Comparison of ENCODE assay signal across 14 cellular contexts in the genomic region with DNA sequence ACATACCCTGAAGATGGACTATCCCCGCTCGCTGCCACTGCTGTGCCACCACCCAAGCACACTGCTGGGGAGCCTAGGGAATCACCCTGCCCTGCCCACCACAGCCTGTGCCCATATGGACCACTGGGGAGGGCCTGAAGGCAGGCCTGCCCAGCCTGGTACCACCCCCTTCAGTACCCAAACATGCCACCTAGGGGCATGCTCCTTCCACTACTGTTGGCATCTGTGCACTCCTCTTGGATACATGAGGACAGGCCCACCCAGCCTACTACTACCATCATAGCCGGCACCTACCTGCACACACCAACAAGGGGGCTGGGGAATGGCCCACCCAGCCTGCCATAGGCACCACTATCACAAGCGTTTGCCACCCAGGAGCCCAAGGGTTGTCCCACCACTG. TPM values are rescaled to one million over a fixed set of nuclear protein-coding genes. Genes with fewer than 3 reads are reported as not detected.
DNase-seq lines count a peak whose midpoint lies in the region; ATAC-seq and TF ChIP-seq lines count a peak whose summit lies in the region.
"Had no signal": no experiment of that assay in that cellular context is flagged by ENCODE, and none has a peak within 500 bp of the region (broad histone marks: within the 10 kb centered on the region; RNA-seq: fewer than 3 reads in every experiment).

No MANE protein-coding gene starts in this region.

- no peak overlapping the region for H3K27ac ChIP-seq in dorsolateral prefrontal cortex
- H3K27ac ChIP-seq: RWPE1 had no signal

- peaks cover 8% of the 10 kb centered on the region for H3K27me3 Mint-ChIP-seq in T-helper 2 cell treated with Interferon-gamma antibody and Interleukin-4, amounts not matched to agents 5 μg/mL and 100 μg/mL, for 36 hours (ENCODE audit: low read depth)
- H3K27me3 Mint-ChIP-seq: CD4-positive, CD25-positive, alpha-beta regulatory T cell had no signal

- intact Hi-C loops in dorsolateral prefrontal cortex (cut with DNase I) = no loop called here

- H3K27ac Mint-ChIP-seq in T-helper 2 cell treated with Interferon-gamma antibody and Interleukin-4, amounts not matched to agents 5 μg/mL and 100 μg/mL, for 36 hours = no peak overlapping the region
- H3K27ac Mint-ChIP-seq: CD4-positive, CD25-positive, alpha-beta regulatory T cell had no signal

- no peak for TF ChIP-seq CTCF in dorsolateral prefrontal cortex (IDR thresholded peaks at IDR 0.05 in 54 of 56, conservative IDR thresholded peaks at IDR 0.05 in 2 of 56; ENCODE audit: low read depth in 1 of 56, partially characterized antibody in 56 of 56)

- H3K4me3 ChIP-seq in dorsolateral prefrontal cortex = no peak overlapping the region

- no peaks in the 10 kb centered on the region for H3K4me1 Mint-ChIP-seq in T-helper 2 cell treated with Interferon-gamma antibody and Interleukin-4, amounts not matched to agents 5 μg/mL and 100 μg/mL, for 36 hours (ENCODE audit: low read depth)
- H3K4me1 Mint-ChIP-seq: CD4-positive, CD25-positive, alpha-beta regulatory T cell had no signal

- peaks cover 0 to 49% (median 10%) of the 10 kb centered on the region in 45 donors for H3K27me3 ChIP-seq in dorsolateral prefrontal cortex

- ATAC-seq in GM19372 (IDR thresholded peaks at IDR 0.05; ENCODE audit: low read depth, unreplicated experiment) (peak; percentile 88), HG03175 (IDR thresholded peaks at IDR 0.05; ENCODE audit: unreplicated experiment) (peak; percentile 94), GM21529 (IDR thresholded peaks at IDR 0.05; ENCODE audit: unreplicated experiment) (no peak)
- ATAC-seq: esophagus mucosa, left cardiac atrium had no signal

- DNase-seq in T-helper 2 cell treated with Interferon-gamma antibody and Interleukin-4, amounts not matched to agents 5 μg/mL and 100 μg/mL, for 36 hours (ENCODE audit: low spot score) = peak; percentile 29
- DNase-seq in T-helper 2 cell = no peak
- DNase-seq in activated gamma-delta T cell treated with anti-CD3 and anti-CD28 coated beads, Interleukin-2, amount 50 U/mL, for 16 hours (ENCODE audit: low read depth) = peak; percentile 0
- no peak for DNase-seq in dorsolateral prefrontal cortex
- no peak for DNase-seq in SHP77 (lab: John Stamatoyannopoulos, UW)
- DNase-seq: CD4-positive, CD25-positive, alpha-beta regulatory T cell; left cardiac atrium; NCI-H2081; NCI-H82 had no signal

- no peak overlapping the region for H3K4me3 Mint-ChIP-seq in T-helper 2 cell treated with Interferon-gamma antibody and Interleukin-4, amounts not matched to agents 5 μg/mL and 100 μg/mL, for 36 hours
- H3K4me3 Mint-ChIP-seq: CD4-positive, CD25-positive, alpha-beta regulatory T cell had no signal

- H3K36me3 Mint-ChIP-seq in T-helper 2 cell treated with Interferon-gamma antibody and Interleukin-4, amounts not matched to agents 5 μg/mL and 100 μg/mL, for 36 hours (ENCODE audit: low read depth) = no peaks in the 10 kb centered on the region
- H3K36me3 Mint-ChIP-seq: CD4-positive, CD25-positive, alpha-beta regulatory T cell had no signal

- no peaks in the 10 kb centered on the region for H3K9me3 Mint-ChIP-seq in T-helper 2 cell treated with Interferon-gamma antibody and Interleukin-4, amounts not matched to agents 5 μg/mL and 100 μg/mL, for 36 hours

RNA-seq across cellular contexts. Expression of gene PRDX4, which starts 30.1 kb away (rescaled TPM):
- 10 to 100 TPM in 119 of 120 experiments, 1 to 10 TPM in 1; 9.9 to 31.7 (median 15.4) TPM for total RNA-seq in dorsolateral prefrontal cortex

Comparison
In these comparisons a context has a peak if more than half of its experiments do, and no peak if none do; other contexts are left out.
1. DNase-seq: peak in T-helper 2 cell treated with Interferon-gamma antibody and Interleukin-4, amounts not matched to agents 5 μg/mL and 100 μg/mL, for 36 hours (single experiment) and activated gamma-delta T cell treated with anti-CD3 and anti-CD28 coated beads, Interleukin-2, amount 50 U/mL, for 16 hours (single experiment); none in T-helper 2 cell (0 of 5), dorsolateral prefrontal cortex (0 of 10) and SHP77 (0 of 2).